In the genomic region with DNA sequence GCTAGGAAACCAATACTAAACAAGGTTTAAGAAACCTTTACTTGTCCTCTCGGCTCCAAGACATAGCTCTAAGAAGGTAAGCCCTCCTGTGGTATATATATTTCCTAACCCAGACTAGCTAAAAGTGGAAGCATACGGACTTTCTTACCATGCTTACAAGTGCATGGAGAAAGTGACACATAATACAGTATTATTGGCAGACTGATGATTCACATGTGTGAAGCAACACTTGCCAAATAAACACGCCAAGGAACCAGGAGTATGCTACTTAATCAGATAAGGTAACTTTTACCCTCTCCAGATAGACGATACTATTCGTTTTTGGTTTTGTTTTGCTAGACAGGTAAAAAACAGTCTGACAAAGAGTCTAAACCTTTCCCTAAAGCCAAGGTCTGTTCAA, we compare ENCODE assay signal across 13 cellular contexts.
DNase-seq lines count a peak whose midpoint lies in the region; TF ChIP-seq lines count a peak whose summit lies in the region.
"Had no signal": no experiment of that assay in that cellular context is flagged by ENCODE, and none has a peak within 500 bp of the region (broad histone marks: within the 10 kb centered on the region; RNA-seq: fewer than 3 reads in every experiment).

No MANE protein-coding gene starts in this region.

- CTCF ChIA-PET in activated naive CD4-positive, alpha-beta T cell treated with anti-CD3 and anti-CD28 coated beads, Interleukin-2, amount 10 ng/mL, durations not matched to agents 7 days and 5 days (lab: Charles Lee): interaction anchor here (0.7 to 3.8 kb wide), 8 partner anchors 10 to 735 kb away, joined by 3 to 18 read pairs (median 3); a partner anchor contains a TSS

- no peak for TF ChIP-seq POLR2A in sigmoid colon (IDR thresholded peaks at IDR 0.05)
- no peak for TF ChIP-seq POLR2A in suprapubic skin (IDR thresholded peaks at IDR 0.05)

- intact Hi-C loops in sigmoid colon (cut with DNase I): loop anchor here (5.0 to 10.0 kb wide), 4 partner anchors 197 to 754 kb away; a partner anchor contains a TSS

- TF ChIP-seq CTCF in sigmoid colon (IDR thresholded peaks at IDR 0.05) (no peak), suprapubic skin (IDR thresholded peaks at IDR 0.05) (no peak)

- TF ChIP-seq EP300 in sigmoid colon (IDR thresholded peaks at IDR 0.05) (no peak), suprapubic skin (IDR thresholded peaks at IDR 0.05) (no peak)

- no peaks in the 10 kb centered on the region for H3K9me3 Mint-ChIP-seq in activated naive CD4-positive, alpha-beta T cell treated with anti-CD3 and anti-CD28 coated beads, Interleukin-2, amount 10 ng/mL, durations not matched to agents 7 days and 5 days
- H3K9me3 Mint-ChIP-seq in T-helper 2 cell treated with Interferon-gamma antibody and Interleukin-4, amounts not matched to agents 5 μg/mL and 100 μg/mL, for 36 hours: no peaks in the 10 kb centered on the region
- H3K9me3 Mint-ChIP-seq in stimulated activated naive CD8-positive, alpha-beta T cell treated with anti-CD3 and anti-CD28 coated beads, Interleukin-15, Interleukin-2, amounts not matched to agents 100 ng/mL and 50 ng/mL, for 24 hours: no peaks in the 10 kb centered on the region
- H3K9me3 Mint-ChIP-seq: activated CD4-positive, alpha-beta memory T cell treated with anti-CD3 and anti-CD28 coated beads, Interleukin-2, amount 10 ng/mL, durations not matched to agents 7 days and 5 days had no signal

- H3K9me3 ChIP-seq in sigmoid colon: no peaks in the 10 kb centered on the region
- no peaks in the 10 kb centered on the region for H3K9me3 ChIP-seq in suprapubic skin
- H3K9me3 ChIP-seq: SK-N-SH had no signal

- H3K4me1 ChIP-seq in sigmoid colon: peaks cover 0 to 39% (median 28%) of the 10 kb centered on the region in 4 donors
- peaks cover 30% of the 10 kb centered on the region for H3K4me1 ChIP-seq in suprapubic skin

- no peak overlapping the region for H3K27ac ChIP-seq in sigmoid colon
- no peak overlapping the region for H3K27ac ChIP-seq in suprapubic skin

- H3K4me1 Mint-ChIP-seq in activated naive CD4-positive, alpha-beta T cell treated with anti-CD3 and anti-CD28 coated beads, Interleukin-2, amount 10 ng/mL, durations not matched to agents 7 days and 5 days: peaks cover 100% of the 10 kb centered on the region
- H3K4me1 Mint-ChIP-seq in T-helper 2 cell treated with Interferon-gamma antibody and Interleukin-4, amounts not matched to agents 5 μg/mL and 100 μg/mL, for 36 hours (ENCODE audit: low read depth): peaks cover 46% of the 10 kb centered on the region
- peaks cover 95% of the 10 kb centered on the region for H3K4me1 Mint-ChIP-seq in stimulated activated naive CD8-positive, alpha-beta T cell treated with anti-CD3 and anti-CD28 coated beads, Interleukin-15, Interleukin-2, amounts not matched to agents 100 ng/mL and 50 ng/mL, for 24 hours (ENCODE audit: low read depth)

- H3K4me3 Mint-ChIP-seq in activated naive CD4-positive, alpha-beta T cell treated with anti-CD3 and anti-CD28 coated beads, Interleukin-2, amount 10 ng/mL, durations not matched to agents 7 days and 5 days: no peak overlapping the region
- no peak overlapping the region for H3K4me3 Mint-ChIP-seq in T-helper 2 cell treated with Interferon-gamma antibody and Interleukin-4, amounts not matched to agents 5 μg/mL and 100 μg/mL, for 36 hours
- H3K4me3 Mint-ChIP-seq in stimulated activated naive CD8-positive, alpha-beta T cell treated with anti-CD3 and anti-CD28 coated beads, Interleukin-15, Interleukin-2, amounts not matched to agents 100 ng/mL and 50 ng/mL, for 24 hours: peak overlapping the region; percentile 38
- H3K4me3 Mint-ChIP-seq: activated CD4-positive, alpha-beta memory T cell treated with anti-CD3 and anti-CD28 coated beads, Interleukin-2, amount 10 ng/mL, durations not matched to agents 7 days and 5 days had no signal

- no peak overlapping the region for H3K4me3 ChIP-seq in sigmoid colon
- no peak overlapping the region for H3K4me3 ChIP-seq in suprapubic skin

- peaks cover 0 to 38% (median 3%) of the 10 kb centered on the region in 4 donors for H3K36me3 ChIP-seq in sigmoid colon
- peaks cover 11% of the 10 kb centered on the region for H3K36me3 ChIP-seq in suprapubic skin

- peaks cover 85% of the 10 kb centered on the region for H3K36me3 Mint-ChIP-seq in activated naive CD4-positive, alpha-beta T cell treated with anti-CD3 and anti-CD28 coated beads, Interleukin-2, amount 10 ng/mL, durations not matched to agents 7 days and 5 days
- H3K36me3 Mint-ChIP-seq in T-helper 2 cell treated with Interferon-gamma antibody and Interleukin-4, amounts not matched to agents 5 μg/mL and 100 μg/mL, for 36 hours (ENCODE audit: low read depth): peaks cover 57% of the 10 kb centered on the region
- peaks cover 47% of the 10 kb centered on the region for H3K36me3 Mint-ChIP-seq in stimulated activated naive CD8-positive, alpha-beta T cell treated with anti-CD3 and anti-CD28 coated beads, Interleukin-15, Interleukin-2, amounts not matched to agents 100 ng/mL and 50 ng/mL, for 24 hours (ENCODE audit: low read depth)

- H3K27me3 Mint-ChIP-seq in activated naive CD4-positive, alpha-beta T cell treated with anti-CD3 and anti-CD28 coated beads, Interleukin-2, amount 10 ng/mL, durations not matched to agents 7 days and 5 days: no peaks in the 10 kb centered on the region
- H3K27me3 Mint-ChIP-seq in T-helper 2 cell treated with Interferon-gamma antibody and Interleukin-4, amounts not matched to agents 5 μg/mL and 100 μg/mL, for 36 hours (ENCODE audit: low read depth): no peaks in the 10 kb centered on the region
- H3K27me3 Mint-ChIP-seq in stimulated activated naive CD8-positive, alpha-beta T cell treated with anti-CD3 and anti-CD28 coated beads, Interleukin-15, Interleukin-2, amounts not matched to agents 100 ng/mL and 50 ng/mL, for 24 hours: no peaks in the 10 kb centered on the region
- H3K27me3 Mint-ChIP-seq: activated CD4-positive, alpha-beta memory T cell treated with anti-CD3 and anti-CD28 coated beads, Interleukin-2, amount 10 ng/mL, durations not matched to agents 7 days and 5 days had no signal

- H3K27me3 ChIP-seq in sigmoid colon: no peaks in the 10 kb centered on the region
- H3K27me3 ChIP-seq in suprapubic skin: no peaks in the 10 kb centered on the region

- DNase-seq in activated naive CD4-positive, alpha-beta T cell treated with anti-CD3 and anti-CD28 coated beads, Interleukin-2, amount 10 ng/mL, durations not matched to agents 7 days and 5 days: no peak
- no peak for DNase-seq in activated naive CD4-positive, alpha-beta T cell treated with anti-CD3 and anti-CD28 coated beads, Interleukin-2, amount 50 U/mL, for 16 hours
- peak; percentile 15 for DNase-seq in T-helper 2 cell treated with Interferon-gamma antibody and Interleukin-4, amounts not matched to agents 5 μg/mL and 100 μg/mL, for 36 hours (ENCODE audit: low spot score)
- DNase-seq in fibroblast of the conjunctiva (ENCODE audit: low read depth) (peak; percentile 37), sigmoid colon (no peak), HK-2 (ENCODE audit: unreplicated experiment) (no peak), suprapubic skin (ENCODE audit: low spot score in 2 of 2) (no peak)
- DNase-seq: activated CD4-positive, alpha-beta memory T cell treated with anti-CD3 and anti-CD28 coated beads, Interleukin-2, amount 10 ng/mL, durations not matched to agents 7 days and 5 days; AML-193; Kasumi-1; NCI-H524 treated with DMSO at 0.1 percent for 48 hours; SK-N-SH had no signal

- WGBS in sigmoid colon, 2 donors: 75 to 78% methylated on average over 5 of the region's 5 CpGs
- 42% methylated on average over 5 of the region's 5 CpGs for WGBS in suprapubic skin

- H3K27ac Mint-ChIP-seq in activated naive CD4-positive, alpha-beta T cell treated with anti-CD3 and anti-CD28 coated beads, Interleukin-2, amount 10 ng/mL, durations not matched to agents 7 days and 5 days: peak overlapping the region; percentile 86
- no peak overlapping the region for H3K27ac Mint-ChIP-seq in T-helper 2 cell treated with Interferon-gamma antibody and Interleukin-4, amounts not matched to agents 5 μg/mL and 100 μg/mL, for 36 hours
- H3K27ac Mint-ChIP-seq in stimulated activated naive CD8-positive, alpha-beta T cell treated with anti-CD3 and anti-CD28 coated beads, Interleukin-15, Interleukin-2, amounts not matched to agents 100 ng/mL and 50 ng/mL, for 24 hours: peak overlapping the region; percentile 76
- H3K27ac Mint-ChIP-seq: activated CD4-positive, alpha-beta memory T cell treated with anti-CD3 and anti-CD28 coated beads, Interleukin-2, amount 10 ng/mL, durations not matched to agents 7 days and 5 days had no signal

Comparison
In these comparisons a context has a peak if more than half of its experiments do, and no peak if none do; other contexts are left out.
1. DNase-seq: peak in T-helper 2 cell treated with Interferon-gamma antibody and Interleukin-4, amounts not matched to agents 5 μg/mL and 100 μg/mL, for 36 hours (single experiment) and fibroblast of the conjunctiva (single experiment); none in activated naive CD4-positive, alpha-beta T cell treated with anti-CD3 and anti-CD28 coated beads, Interleukin-2, amount 10 ng/mL, durations not matched to agents 7 days and 5 days (single experiment), activated naive CD4-positive, alpha-beta T cell treated with anti-CD3 and anti-CD28 coated beads, Interleukin-2, amount 50 U/mL, for 16 hours (single experiment), sigmoid colon (single experiment), HK-2 (single experiment) and suprapubic skin (0 of 2).